33 cellular contexts compared by ENCODE assay signal in the genomic region with DNA sequence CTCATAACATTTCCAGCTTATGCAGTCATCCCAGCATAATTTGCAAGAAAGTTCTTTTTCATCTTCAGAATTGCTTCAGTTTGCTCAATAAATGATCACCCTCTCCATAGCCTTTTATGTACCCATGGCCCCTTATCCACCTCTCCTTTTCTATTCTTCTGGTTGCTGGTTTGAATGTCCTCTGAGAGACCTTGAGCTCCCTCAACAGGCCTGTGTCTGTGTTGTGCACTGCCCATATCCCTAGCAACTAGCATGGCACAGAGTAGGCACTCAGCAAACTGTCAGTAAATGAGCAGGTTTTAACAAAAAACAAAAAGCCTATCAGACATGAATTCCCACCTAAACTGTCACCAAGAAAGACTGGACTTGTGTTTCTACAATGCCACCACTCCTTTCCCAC.
"Had no signal": no experiment of that assay in that cellular context is flagged by ENCODE, and none has a peak within 500 bp of the region (broad histone marks: within the 10 kb centered on the region; RNA-seq: fewer than 3 reads in every experiment).

No MANE protein-coding gene starts in this region.

- H2AFZ ChIP-seq: PC-9 had no signal

- H3K36me3 ChIP-seq: brain microvascular endothelial cell, MG63, WERI-Rb-1 had no signal

- DNase-seq: activated CD4-positive, alpha-beta T cell treated with anti-CD3 and anti-CD28 coated beads for 36 hours; activated CD4-positive, alpha-beta T cell treated with anti-CD3 and anti-CD28 coated beads, Interleukin-2, amount 10 ng/mL, durations not matched to agents 7 days and 5 days; activated CD4-positive, alpha-beta T cell treated with anti-CD3 and anti-CD28 coated beads, Interleukin-2, amount 50 U/mL, for 48 hours; activated CD8-positive, alpha-beta memory T cell treated with anti-CD3 and anti-CD28 coated beads for 24 hours; activated CD8-positive, alpha-beta memory T cell treated with anti-CD3 and anti-CD28 coated beads, Interleukin-2, amount 10 ng/mL, durations not matched to agents 7 days and 5 days; activated CD8-positive, alpha-beta memory T cell treated with anti-CD3 and anti-CD28 coated beads, Interleukin-2, amount 50 U/mL, for 48 hours; activated effector memory CD4-positive, alpha-beta T cell treated with Interleukin-2 at 50 U/mL for 16 hours; activated naive CD4-positive, alpha-beta T cell treated with anti-CD3 and anti-CD28 coated beads, Interleukin-2, amount 10 ng/mL, durations not matched to agents 7 days and 5 days; activated T-cell treated with anti-CD3 and anti-CD28 coated beads, Interleukin-2, amount 50 U/mL, for 48 hours; amniotic stem cell; aorta; brain microvascular endothelial cell; central memory CD4-positive, alpha-beta T cell; Kasumi-1; KG1; MG63; NCI-H1048; NCI-H1105 treated with DMSO at 0.1 percent for 48 hours; NCI-H1436; NCI-H1694; NCI-H1930; NCI-H2081 treated with DMSO at 0.1 percent for 48 hours; NCI-H345; NCI-H526; NCI-H748 treated with DMSO at 0.1 percent for 48 hours; NK-92 treated with Interleukin-12 subunit alpha and Interleukin-12 subunit beta, amount 100 ng/mL, for 24 hours; PC-9; SIG-M5; T1000; WERI-Rb-1 had no signal

- H3K9me3 ChIP-seq: MG63 had no signal

- H3K27me3 ChIP-seq: brain microvascular endothelial cell, MG63 had no signal

- H3K27ac Mint-ChIP-seq: activated CD4-positive, alpha-beta T cell treated with anti-CD3 and anti-CD28 coated beads for 36 hours; activated CD4-positive, alpha-beta T cell treated with anti-CD3 and anti-CD28 coated beads, Interleukin-2, amount 10 ng/mL, durations not matched to agents 7 days and 5 days; activated CD8-positive, alpha-beta memory T cell treated with anti-CD3 and anti-CD28 coated beads, Interleukin-2, amount 10 ng/mL, durations not matched to agents 7 days and 5 days; activated naive CD4-positive, alpha-beta T cell treated with anti-CD3 and anti-CD28 coated beads, Interleukin-2, amount 10 ng/mL, durations not matched to agents 7 days and 5 days; activated naive CD8-positive, alpha-beta T cell had no signal

- H3K36me3 Mint-ChIP-seq: activated CD8-positive, alpha-beta memory T cell treated with anti-CD3 and anti-CD28 coated beads, Interleukin-2, amount 10 ng/mL, durations not matched to agents 7 days and 5 days; activated naive CD4-positive, alpha-beta T cell treated with anti-CD3 and anti-CD28 coated beads, Interleukin-2, amount 10 ng/mL, durations not matched to agents 7 days and 5 days; activated naive CD8-positive, alpha-beta T cell had no signal

- H3K4me1 Mint-ChIP-seq: activated CD4-positive, alpha-beta T cell treated with anti-CD3 and anti-CD28 coated beads for 36 hours; activated CD4-positive, alpha-beta T cell treated with anti-CD3 and anti-CD28 coated beads, Interleukin-2, amount 10 ng/mL, durations not matched to agents 7 days and 5 days; activated CD8-positive, alpha-beta memory T cell treated with anti-CD3 and anti-CD28 coated beads, Interleukin-2, amount 10 ng/mL, durations not matched to agents 7 days and 5 days; activated naive CD4-positive, alpha-beta T cell treated with anti-CD3 and anti-CD28 coated beads, Interleukin-2, amount 10 ng/mL, durations not matched to agents 7 days and 5 days had no signal

- H3K4me3 Mint-ChIP-seq: activated CD4-positive, alpha-beta T cell treated with anti-CD3 and anti-CD28 coated beads for 36 hours; activated CD4-positive, alpha-beta T cell treated with anti-CD3 and anti-CD28 coated beads, Interleukin-2, amount 10 ng/mL, durations not matched to agents 7 days and 5 days; activated CD8-positive, alpha-beta memory T cell treated with anti-CD3 and anti-CD28 coated beads, Interleukin-2, amount 10 ng/mL, durations not matched to agents 7 days and 5 days; activated naive CD4-positive, alpha-beta T cell treated with anti-CD3 and anti-CD28 coated beads, Interleukin-2, amount 10 ng/mL, durations not matched to agents 7 days and 5 days; activated naive CD8-positive, alpha-beta T cell had no signal

- H3K4me3 ChIP-seq: MG63, PC-9 had no signal

- H3K4me2 ChIP-seq: PC-9 had no signal

- H3K27me3 Mint-ChIP-seq: activated CD8-positive, alpha-beta memory T cell treated with anti-CD3 and anti-CD28 coated beads, Interleukin-2, amount 10 ng/mL, durations not matched to agents 7 days and 5 days had no signal

- ATAC-seq: activated CD4-positive, alpha-beta T cell treated with anti-CD3 and anti-CD28 coated beads for 36 hours; activated CD8-positive, alpha-beta memory T cell treated with anti-CD3 and anti-CD28 coated beads, Interleukin-2, amount 10 ng/mL, durations not matched to agents 7 days and 5 days; Right ventricle myocardium inferior had no signal

- H3K27ac ChIP-seq: brain microvascular endothelial cell, PC-9, RWPE1, WERI-Rb-1 had no signal
